Comparison of ENCODE assay signal across 8 cellular contexts in the genomic region with DNA sequence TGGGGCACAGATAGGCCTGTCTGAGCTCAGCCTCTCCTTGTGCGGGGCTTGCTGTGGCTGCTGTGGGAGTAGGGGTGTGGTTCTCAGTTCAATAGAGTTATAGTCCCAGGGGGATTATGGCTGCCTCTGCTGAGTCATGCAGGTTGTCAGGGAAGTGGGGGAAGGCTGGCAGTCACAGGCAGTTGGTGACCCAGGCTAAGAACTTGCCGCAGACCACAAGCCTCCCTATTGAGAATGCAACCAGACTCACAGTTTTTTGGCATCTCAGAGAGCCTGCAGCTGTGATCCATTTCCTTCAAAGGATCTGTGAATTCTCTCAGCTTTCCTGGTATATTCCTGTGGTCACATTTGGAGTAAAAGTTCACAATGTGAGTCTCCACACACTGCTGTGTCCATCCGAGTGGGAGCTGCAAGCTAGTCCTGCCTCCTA.
A peak's percentile ranks its signal among the peaks of the same experiment; 100 is the strongest.
DNase-seq lines count a peak whose midpoint lies in the region; ATAC-seq and TF ChIP-seq lines count a peak whose summit lies in the region.

No MANE protein-coding gene starts in this region.

- ATAC-seq in GM19023 (IDR thresholded peaks at IDR 0.05; ENCODE audit: unreplicated experiment): peak; percentile 92
- ATAC-seq in HG03175 (IDR thresholded peaks at IDR 0.05; ENCODE audit: unreplicated experiment): peak; percentile 90
- ATAC-seq in SK-N-SH treated with all-trans-retinoic acid at 6 μM for 48 hours: peak; percentile 92

- DNase-seq in AG08396 (ENCODE audit: low spot score) (peak; percentile 7), left kidney (ENCODE audit: low read depth, low spot score) (peak; percentile 5), retina (no peak), DMS 273 (lab: John Stamatoyannopoulos, UW; ENCODE audit: unreplicated experiment) (no peak)
- no peak for DNase-seq in NK-92 treated with Interleukin-12 subunit alpha and Interleukin-12 subunit beta, amount 100 ng/mL, for 24 hours (lab: John Stamatoyannopoulos, UW)

TF ChIP-seq in SK-N-SH treated with all-trans-retinoic acid at 6 μM for 48 hours, 23 proteins besides CTCF, POLR2A, EP300 and RAD21:
- no peak for TF ChIP-seq BACH2 (CRISPR knock-in tag; IDR thresholded peaks at IDR 0.05; ENCODE audit: borderline replicate concordance)
- TF ChIP-seq ZNF8 (CRISPR knock-in tag; IDR thresholded peaks at IDR 0.05): no peak
- TF ChIP-seq TOX (CRISPR knock-in tag; IDR thresholded peaks at IDR 0.05; ENCODE audit: borderline replicate concordance): no peak
- no peak for TF ChIP-seq PPARA (CRISPR knock-in tag; IDR thresholded peaks at IDR 0.05; ENCODE audit: borderline replicate concordance)

Comparison
In these comparisons a context has a peak if more than half of its experiments do, and no peak if none do; other contexts are left out.
1. DNase-seq: peak in AG08396 (single experiment) and left kidney (single experiment); none in retina (single experiment), DMS 273 (single experiment) and NK-92 treated with Interleukin-12 subunit alpha and Interleukin-12 subunit beta, amount 100 ng/mL, for 24 hours (single experiment).
2. Peak in every context shown above with its lines, with median percentiles within 50 percentile points of each other: ATAC-seq.